In genomic region chr12:108856428-108857157, GRCh38 we compare ENCODE assay signal across 8 cellular contexts. TPM values are rescaled to one million over a fixed set of nuclear protein-coding genes. Genes with fewer than 3 reads are reported as not detected.
DNase-seq lines count a peak whose midpoint lies in the region; ATAC-seq, FAIRE-seq and TF ChIP-seq lines count a peak whose summit lies in the region.

No MANE protein-coding gene starts in this region.

- H3K36me3 ChIP-seq in OCI-LY7 (ENCODE audit: insufficient read depth, low read length) (peaks cover 4% of the 10 kb centered on the region; the same call in 1 of the 2 replicates), neutrophil (peaks cover 4% of the 10 kb centered on the region), tibial artery (peaks cover 0 to 3% (median 0%) of the 10 kb centered on the region in 3 donors)

- POLR2A ChIA-PET in OCI-LY7 (lab: Charles Lee), result no interaction called here

- peak overlapping the region; percentile 68 for H3K4me3 ChIP-seq in OCI-LY7 (ENCODE audit: low read depth, low read length, poor library complexity, severe bottlenecking)
- H3K4me3 ChIP-seq in neutrophil (ENCODE audit: low read depth in 1 of 2, low read length in 1 of 2), result peak overlapping the region; percentile 83 to 85
- peak overlapping the region; percentile 69 to 86 for H3K4me3 ChIP-seq in tibial artery

- no peaks in the 10 kb centered on the region for H3K79me2 ChIP-seq in OCI-LY7 (ENCODE audit: insufficient read depth, low read depth, low read length)

- H3K9me3 ChIP-seq in OCI-LY7 (ENCODE audit: low read length), result 0 out of 2 replicates have a peak, but pooled peaks cover 4% of the 10 kb centered on the region
- no peaks in the 10 kb centered on the region for H3K9me3 ChIP-seq in neutrophil
- no peaks in the 10 kb centered on the region for H3K9me3 ChIP-seq in tibial artery

- H3K4me2 ChIP-seq in OCI-LY7 (ENCODE audit: low read length), result peak overlapping the region; percentile 86

- H3K9me2 ChIP-seq in OCI-LY7 (ENCODE audit: insufficient read depth, low read length), result no peaks in the 10 kb centered on the region

- H3K4me1 ChIP-seq in OCI-LY7 (ENCODE audit: insufficient read depth, low read length, poor library complexity, severe bottlenecking) (peaks cover 38% of the 10 kb centered on the region), neutrophil (ENCODE audit: control insufficient read depth in 1 of 2, insufficient read depth in 1 of 2, low read depth in 1 of 2, low read length in 1 of 2) (peaks cover 72% of the 10 kb centered on the region in 2 experiments), tibial artery (peaks cover 0 to 65% (median 44%) of the 10 kb centered on the region in 4 donors)

- no peaks in the 10 kb centered on the region for H4K20me1 ChIP-seq in OCI-LY7 (ENCODE audit: insufficient read depth, low read length)

- TF ChIP-seq CTCF in OCI-LY7 (conservative IDR thresholded peaks at IDR 0.05; ENCODE audit: low read length), result no peak
- no peak for TF ChIP-seq CTCF in neutrophil (IDR thresholded peaks at IDR 0.05)
- TF ChIP-seq CTCF in tibial artery (IDR thresholded peaks at IDR 0.05), result no peak

- peaks cover 4% of the 10 kb centered on the region for H3K9me3 Mint-ChIP-seq in activated T-helper 1 cell treated with anti-CD3 and anti-CD28 coated beads, Interleukin-12 subunit alpha, Interleukin-12 subunit beta, Interleukin-2, Interleukin-4 antibody, amounts not matched to agents 30 ng/mL and 10 ng/mL and 1 ng/mL, durations not matched to agents 14 hours and 24 hours and 36 hours

- CTCF ChIA-PET in OCI-LY7 (lab: Charles Lee; ENCODE audit: unreplicated experiment), result no interaction called here

- H3K27ac Mint-ChIP-seq in activated T-helper 1 cell treated with anti-CD3 and anti-CD28 coated beads, Interleukin-12 subunit alpha, Interleukin-12 subunit beta, Interleukin-2, Interleukin-4 antibody, amounts not matched to agents 30 ng/mL and 10 ng/mL and 1 ng/mL, durations not matched to agents 14 hours and 24 hours and 36 hours, result peak overlapping the region; percentile 96

- H3K36me3 Mint-ChIP-seq in activated T-helper 1 cell treated with anti-CD3 and anti-CD28 coated beads, Interleukin-12 subunit alpha, Interleukin-12 subunit beta, Interleukin-2, Interleukin-4 antibody, amounts not matched to agents 30 ng/mL and 10 ng/mL and 1 ng/mL, durations not matched to agents 14 hours and 24 hours and 36 hours (ENCODE audit: low read depth), result peaks cover 25% of the 10 kb centered on the region

- no peak for DNase-seq in GM12892 (ENCODE audit: insufficient read length)
- DNase-seq in OCI-LY7 (ENCODE audit: low spot score), result peak; percentile 26
- DNase-seq in activated T-helper 1 cell treated with anti-CD3 and anti-CD28 coated beads, Interleukin-12 subunit alpha, Interleukin-12 subunit beta, Interleukin-2, Interleukin-4 antibody, amounts not matched to agents 30 ng/mL and 10 ng/mL and 1 ng/mL, durations not matched to agents 14 hours and 24 hours and 36 hours (ENCODE audit: low spot score), result peak; percentile 45
- DNase-seq in fibroblast of peridontal ligament (ENCODE audit: extremely low read depth), result peak; percentile 83
- peak; percentile 77 to 93 for DNase-seq in tibial artery
- no peak for DNase-seq in iPS-NIHi7 (ENCODE audit: extremely low spot score)

- FAIRE-seq in GM12892 (lab: Jason Lieb, UNC), result peak; percentile 61

- peaks cover 52% of the 10 kb centered on the region for H3K4me1 Mint-ChIP-seq in activated T-helper 1 cell treated with anti-CD3 and anti-CD28 coated beads, Interleukin-12 subunit alpha, Interleukin-12 subunit beta, Interleukin-2, Interleukin-4 antibody, amounts not matched to agents 30 ng/mL and 10 ng/mL and 1 ng/mL, durations not matched to agents 14 hours and 24 hours and 36 hours (ENCODE audit: low read depth)

- no peak overlapping the region for H3K27ac ChIP-seq in OCI-LY7 (ENCODE audit: low read depth, low read length, poor library complexity, severe bottlenecking)
- H3K27ac ChIP-seq in neutrophil, result peak overlapping the region; percentile 89
- peak overlapping the region; percentile 89 to 98 for H3K27ac ChIP-seq in tibial artery

- BruUV-seq in OCI-LY7 (replicated peaks; lab: Mats Ljungman, UMichigan), result no TSS peak

- H3K27me3 ChIP-seq in neutrophil, result no peaks in the 10 kb centered on the region
- H3K27me3 ChIP-seq in tibial artery, result no peaks in the 10 kb centered on the region

- H2AFZ ChIP-seq in OCI-LY7 (ENCODE audit: low read length), result peak overlapping the region; percentile 44; the same call in 1 of the 2 replicates

- peak; percentile 17 for ATAC-seq in HG02610 (IDR thresholded peaks at IDR 0.05; ENCODE audit: unreplicated experiment)

- H3K27me3 Mint-ChIP-seq in activated T-helper 1 cell treated with anti-CD3 and anti-CD28 coated beads, Interleukin-12 subunit alpha, Interleukin-12 subunit beta, Interleukin-2, Interleukin-4 antibody, amounts not matched to agents 30 ng/mL and 10 ng/mL and 1 ng/mL, durations not matched to agents 14 hours and 24 hours and 36 hours (ENCODE audit: insufficient read depth), result peaks cover 10% of the 10 kb centered on the region

- peak overlapping the region; percentile 96 for H3K4me3 Mint-ChIP-seq in activated T-helper 1 cell treated with anti-CD3 and anti-CD28 coated beads, Interleukin-12 subunit alpha, Interleukin-12 subunit beta, Interleukin-2, Interleukin-4 antibody, amounts not matched to agents 30 ng/mL and 10 ng/mL and 1 ng/mL, durations not matched to agents 14 hours and 24 hours and 36 hours

- peak; percentile 45 for TF ChIP-seq POLR2A in GM12892 (IDR thresholded peaks at IDR 0.05; ENCODE audit: low read depth, low read length)

- intact Hi-C loops in OCI-LY7 (cut with micrococcal nuclease; ENCODE audit: unreplicated experiment) (loop anchor here (5.0 kb wide), 1 partner anchor 294 kb away; the partner anchor contains the start of genes ISCU and SART3), tibial artery (cut with DNase I; ENCODE audit: low total_unique reads) (loop anchor here (5.0 kb wide), 1 partner anchor 294 kb away; the partner anchor contains the start of genes ISCU and SART3)
- intact Hi-C loops in activated T-helper 1 cell treated with anti-CD3 and anti-CD28 coated beads, Interleukin-12 subunit alpha, Interleukin-12 subunit beta, Interleukin-2, Interleukin-4 antibody, amounts not matched to agents 30 ng/mL and 10 ng/mL and 1 ng/mL, durations not matched to agents 14 hours and 24 hours and 36 hours (cut with micrococcal nuclease), result loop anchor here (1.0 to 5.0 kb wide), 11 partner anchors 9 to 339 kb away; partner anchors contain the start of genes ALKBH2, CORO1C, FICD and ISCU

RNA-seq across cellular contexts. Expression of gene SSH1, which starts 0.8 kb away (rescaled TPM):
- polyA plus RNA-seq in GM12892 (2012; ENCODE audit: missing spikeins), result 9.5 TPM
- total RNA-seq in OCI-LY7 (2014; rRNA removed; shearing (Covaris generic)), result 5.3 and 8.0 TPM in 2 replicates
- 16.6 and 17.2 TPM in 2 replicates for total RNA-seq in OCI-LY7 (2022)
- total RNA-seq in activated T-helper 1 cell treated with anti-CD3 and anti-CD28 coated beads, Interleukin-12 subunit alpha, Interleukin-12 subunit beta, Interleukin-2, Interleukin-4 antibody, amounts not matched to agents 30 ng/mL and 10 ng/mL and 1 ng/mL, durations not matched to agents 14 hours and 24 hours and 36 hours, result 25.6 and 26.6 TPM in 2 replicates

RNA-seq across cellular contexts. Expression of gene DAO, which starts 23.3 kb away (rescaled TPM):
- not detected for polyA plus RNA-seq in GM12892 (2012; ENCODE audit: missing spikeins)
- not detected in 2 replicates for total RNA-seq in OCI-LY7 (2014; rRNA removed; shearing (Covaris generic))
- not detected in 2 replicates for total RNA-seq in OCI-LY7 (2022)
- not detected in 2 replicates for total RNA-seq in activated T-helper 1 cell treated with anti-CD3 and anti-CD28 coated beads, Interleukin-12 subunit alpha, Interleukin-12 subunit beta, Interleukin-2, Interleukin-4 antibody, amounts not matched to agents 30 ng/mL and 10 ng/mL and 1 ng/mL, durations not matched to agents 14 hours and 24 hours and 36 hours

Comparison
In these comparisons a context has a peak if more than half of its experiments do, and no peak if none do; other contexts are left out.
1. DNase-seq: peak in OCI-LY7 (single experiment), activated T-helper 1 cell treated with anti-CD3 and anti-CD28 coated beads, Interleukin-12 subunit alpha, Interleukin-12 subunit beta, Interleukin-2, Interleukin-4 antibody, amounts not matched to agents 30 ng/mL and 10 ng/mL and 1 ng/mL, durations not matched to agents 14 hours and 24 hours and 36 hours (single experiment), fibroblast of peridontal ligament (single experiment) and tibial artery (2 of 2); none in GM12892 (single experiment) and iPS-NIHi7 (single experiment).
2. Peak in every context shown above with its lines, with median percentiles within 50 percentile points of each other: H3K4me3 ChIP-seq.